In the genomic region with DNA sequence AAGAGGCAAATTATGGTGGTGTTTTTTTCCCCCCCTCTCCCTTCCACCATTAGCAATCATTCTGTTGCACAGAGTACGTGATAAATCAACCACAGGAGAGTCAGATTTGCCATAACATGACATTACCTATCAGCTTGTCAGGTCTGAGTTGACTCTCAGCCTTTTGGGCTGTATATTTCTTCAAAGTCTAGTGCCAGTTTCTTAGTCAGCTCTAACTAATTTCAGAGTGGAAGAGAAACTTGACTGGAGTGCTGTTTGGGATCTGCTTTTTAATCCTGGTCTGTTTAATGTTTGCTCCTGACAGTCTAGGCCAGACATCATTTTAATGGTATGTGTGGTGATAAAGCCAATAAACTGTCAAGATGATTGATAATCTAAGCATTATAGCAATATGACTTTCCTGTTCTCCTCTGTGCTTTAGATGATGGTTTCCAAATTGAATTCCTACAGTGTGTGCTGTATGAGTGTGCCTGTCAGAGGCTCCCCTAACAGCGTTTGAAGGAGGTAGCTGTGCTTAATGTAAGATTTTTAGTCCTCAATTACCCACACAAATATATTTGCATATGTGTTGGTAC, we compare ENCODE assay signal across 11 cellular contexts.
A peak's percentile ranks its signal among the peaks of the same experiment; 100 is the strongest.
DNase-seq lines count a peak whose midpoint lies in the region.
"Had no signal": no experiment of that assay in that cellular context is flagged by ENCODE, and none has a peak within 500 bp of the region (broad histone marks: within the 10 kb centered on the region; RNA-seq: fewer than 3 reads in every experiment).

No MANE protein-coding gene starts in this region.

- no peaks in the 10 kb centered on the region for H3K36me3 ChIP-seq in thymus (ENCODE audit: control insufficient read depth, insufficient read depth)

- no peak overlapping the region for H3K4me3 Mint-ChIP-seq in activated CD4-positive, alpha-beta memory T cell treated with anti-CD3 and anti-CD28 coated beads for 36 hours

- no peaks in the 10 kb centered on the region for H3K36me3 Mint-ChIP-seq in activated CD4-positive, alpha-beta memory T cell treated with anti-CD3 and anti-CD28 coated beads for 36 hours

- CTCF ChIA-PET in activated CD4-positive, alpha-beta memory T cell treated with anti-CD3 and anti-CD28 coated beads for 36 hours (lab: Charles Lee) = no interaction called here

- H3K9me3 Mint-ChIP-seq in activated CD4-positive, alpha-beta memory T cell treated with anti-CD3 and anti-CD28 coated beads for 36 hours = no peaks in the 10 kb centered on the region
- H3K9me3 Mint-ChIP-seq: activated T-helper 2 cell treated with anti-CD3 and anti-CD28 coated beads, Interferon-gamma antibody, Interleukin-2, Interleukin-4, amounts not matched to agents 10 μg/mL and 5 μg/mL and 100 μg/mL, durations not matched to agents 14 hours and 24 hours and 36 hours had no signal

- H3K27me3 Mint-ChIP-seq in activated CD4-positive, alpha-beta memory T cell treated with anti-CD3 and anti-CD28 coated beads for 36 hours = peaks cover 10% of the 10 kb centered on the region

- POLR2A ChIA-PET in activated CD4-positive, alpha-beta memory T cell treated with anti-CD3 and anti-CD28 coated beads for 36 hours (lab: Charles Lee) = no interaction called here

- 51% methylated on average over 2 of the region's 2 CpGs for WGBS in thymus

- no peaks in the 10 kb centered on the region for H3K9me3 ChIP-seq in thymus (ENCODE audit: control insufficient read depth)

- no peaks in the 10 kb centered on the region for H3K4me1 ChIP-seq in thymus (ENCODE audit: control insufficient read depth, insufficient read depth, low read length)

- H3K27ac ChIP-seq in thymus (ENCODE audit: low read depth) = peak overlapping the region; percentile 11

- H3K27me3 ChIP-seq in thymus (ENCODE audit: control insufficient read depth, insufficient read depth) = no peaks in the 10 kb centered on the region

- no peak overlapping the region for H3K27ac Mint-ChIP-seq in activated CD4-positive, alpha-beta memory T cell treated with anti-CD3 and anti-CD28 coated beads for 36 hours
- H3K27ac Mint-ChIP-seq: activated T-helper 2 cell treated with anti-CD3 and anti-CD28 coated beads, Interferon-gamma antibody, Interleukin-2, Interleukin-4, amounts not matched to agents 10 μg/mL and 5 μg/mL and 100 μg/mL, durations not matched to agents 14 hours and 24 hours and 36 hours had no signal

- H3K4me1 Mint-ChIP-seq in activated CD4-positive, alpha-beta memory T cell treated with anti-CD3 and anti-CD28 coated beads for 36 hours (ENCODE audit: low read depth) = no peaks in the 10 kb centered on the region

- H3K4me3 ChIP-seq in thymus (ENCODE audit: low read length) = no peak overlapping the region

- DNase-seq in NCI-H1417 (lab: John Stamatoyannopoulos, UW) = peak in 2 of 3 experiments; percentile 7 to 72
- DNase-seq in NCI-H1417 treated with DMSO at 0.1 percent for 48 hours (lab: John Stamatoyannopoulos, UW) = no peak
- DNase-seq in SK-N-DZ (ENCODE audit: low spot score) = peak; percentile 99
- DNase-seq in hepatic stellate cell (ENCODE audit: low spot score) = peak; percentile 54
- no peak for DNase-seq in activated CD4-positive, alpha-beta memory T cell treated with anti-CD3 and anti-CD28 coated beads for 36 hours
- DNase-seq in COLO829 (ENCODE audit: low spot score) = no peak
- DNase-seq in NCI-H345 treated with DMSO at 0.1 percent for 48 hours (lab: John Stamatoyannopoulos, UW; ENCODE audit: unreplicated experiment) = no peak
- DNase-seq: 8988T, right cardiac atrium had no signal

- intact Hi-C loops in activated CD4-positive, alpha-beta memory T cell treated with anti-CD3 and anti-CD28 coated beads for 36 hours (cut with micrococcal nuclease) = no loop called here

Comparison
In these comparisons a context has a peak if more than half of its experiments do, and no peak if none do; other contexts are left out.
1. DNase-seq: peak in NCI-H1417 (2 of 3), SK-N-DZ (single experiment) and hepatic stellate cell (single experiment); none in NCI-H1417 treated with DMSO at 0.1 percent for 48 hours (single experiment), activated CD4-positive, alpha-beta memory T cell treated with anti-CD3 and anti-CD28 coated beads for 36 hours (single experiment), COLO829 (single experiment) and NCI-H345 treated with DMSO at 0.1 percent for 48 hours (single experiment).